ENCODE assay signal across 1 cellular context in genomic region chr18:8704361-8705279, GRCh38.
TF ChIP-seq lines count a peak whose summit lies in the region.

No MANE protein-coding gene starts in this region.

TF ChIP-seq in K562, 482 proteins besides CTCF, POLR2A, EP300 and RAD21 (continued from another document and continues in another):
- TF ChIP-seq ZBTB40 (IDR thresholded peaks at IDR 0.05) (peak; percentile 37; the same call in 1 of the 2 replicates), ZBTB40 (CRISPR knock-in tag; IDR thresholded peaks at IDR 0.05) (no peak), BMI1 (IDR thresholded peaks at IDR 0.05; ENCODE audit: low read length) (no peak), ZNF3 (CRISPR knock-in tag; IDR thresholded peaks at IDR 0.05) (no peak), ZBTB17 (CRISPR knock-in tag; IDR thresholded peaks at IDR 0.05) (peak; percentile 73), NKRF (IDR thresholded peaks at IDR 0.05; ENCODE audit: borderline replicate concordance) (peak; percentile 35; the same call in 1 of the 2 replicates), SP1 (CRISPR knock-in tag; IDR thresholded peaks at IDR 0.05) (peak; percentile 82), POLR2G (IDR thresholded peaks at IDR 0.05; ENCODE audit: low read depth, low read length) (peak; percentile 72), ESRRA (IDR thresholded peaks at IDR 0.05; ENCODE audit: borderline replicate concordance, low read depth) (peak; percentile 20; the same call in 1 of the 2 replicates), ZNF583 (CRISPR knock-in tag; IDR thresholded peaks at IDR 0.05) (0 out of 2 replicates have a peak, but pooled peaks have one; percentile 35), REST (CRISPR knock-in tag; IDR thresholded peaks at IDR 0.05; ENCODE audit: low read depth) (0 out of 2 replicates have a peak, but pooled peaks have one; percentile 40), ZNF140 (CRISPR knock-in tag; IDR thresholded peaks at IDR 0.05) (no peak), ARHGAP35 (IDR thresholded peaks at IDR 0.05; ENCODE audit: partially characterized antibody) (no peak), HMBOX1 (IDR thresholded peaks at IDR 0.05) (no peak), ID3 (CRISPR knock-in tag; IDR thresholded peaks at IDR 0.05) (no peak), ID3 (tag; IDR thresholded peaks at IDR 0.05) (peak; percentile 64; the same call in 1 of the 2 replicates), DMBX1 (CRISPR knock-in tag; IDR thresholded peaks at IDR 0.05; ENCODE audit: borderline replicate concordance) (no peak), ATF1 (CRISPR knock-in tag; IDR thresholded peaks at IDR 0.05) (no peak), ATF1 (tag; IDR thresholded peaks at IDR 0.05) (0 out of 2 replicates have a peak, but pooled peaks have one; percentile 9), ETV5 (CRISPR knock-in tag; IDR thresholded peaks at IDR 0.05; ENCODE audit: low read depth) (peak; percentile 43; the same call in 1 of the 2 replicates), STAT5A (IDR thresholded peaks at IDR 0.05; ENCODE audit: borderline replicate concordance, low read length) (no peak), TARDBP (IDR thresholded peaks at IDR 0.05) (no peak), E2F5 (CRISPR knock-in tag; IDR thresholded peaks at IDR 0.05) (peak; percentile 70; the same call in 1 of the 2 replicates), MYC (IDR thresholded peaks at IDR 0.05; ENCODE audit: low read depth, low read length) (no peak), MYC (CRISPR knock-in tag; IDR thresholded peaks at IDR 0.05; ENCODE audit: borderline replicate concordance, low read depth) (peak; percentile 69; the same call in 1 of the 2 replicates), BHLHE40 (IDR thresholded peaks at IDR 0.05; ENCODE audit: low read length) (peak; percentile 64), ERF (CRISPR knock-in tag; IDR thresholded peaks at IDR 0.05) (0 out of 2 replicates have a peak, but pooled peaks have one; percentile 76), NCOA1 (IDR thresholded peaks at IDR 0.05; ENCODE audit: low read depth) (no peak), ZBTB43 (CRISPR knock-in tag; IDR thresholded peaks at IDR 0.05) (no peak), SRF (CRISPR knock-in tag; IDR thresholded peaks at IDR 0.05) (peak in 1 of 2 experiments; percentile 39; a peak in 1 of 4 replicates), ZFX (CRISPR knock-in tag; IDR thresholded peaks at IDR 0.05) (peak; percentile 74), TAF7 (tag; IDR thresholded peaks at IDR 0.05) (0 out of 2 replicates have a peak, but pooled peaks have one; percentile 30), YY1 (IDR thresholded peaks at IDR 0.05; ENCODE audit: borderline replicate concordance in 1 of 3, control insufficient read depth in 1 of 3, extremely low read depth in 1 of 3, insufficient read depth in 3 of 3, insufficient read length in 1 of 3, insufficient replicate concordance in 2 of 3, low read depth in 1 of 3, low read length in 2 of 3) (no peak), MBD1 (CRISPR knock-in tag; IDR thresholded peaks at IDR 0.05) (no peak)
